In the genomic region with DNA sequence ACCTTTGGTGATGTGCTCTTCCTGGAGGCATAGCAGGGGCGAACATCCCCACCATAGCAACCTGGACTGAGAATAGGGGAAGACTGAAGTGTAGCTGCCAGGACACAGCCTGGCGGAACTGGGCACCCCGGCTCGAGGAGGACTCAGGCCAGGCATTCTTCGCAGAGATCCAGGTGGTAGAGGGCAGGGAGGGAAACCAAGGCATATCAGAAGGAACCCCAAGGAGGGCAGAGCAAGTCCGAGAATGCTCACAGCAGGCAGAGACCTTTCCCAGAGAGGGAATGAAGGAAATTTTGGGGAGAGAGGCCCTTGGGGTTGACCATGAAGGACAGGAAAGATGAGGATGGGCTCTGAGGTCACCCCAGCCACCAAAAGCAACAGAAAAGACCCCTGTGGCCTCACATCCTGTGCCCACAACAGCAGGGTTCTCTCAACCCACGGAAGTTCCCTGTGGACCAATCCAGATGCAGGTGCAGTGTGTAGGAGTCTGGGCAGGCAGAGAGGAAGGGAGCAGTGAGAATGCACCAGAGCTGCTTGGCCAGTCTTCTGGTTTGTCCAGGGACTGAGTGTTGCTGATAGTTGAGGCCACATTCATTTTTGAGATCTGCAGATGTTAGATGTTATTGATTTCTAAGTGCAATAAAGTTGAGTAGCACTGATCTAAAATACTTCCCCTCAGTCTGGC, we compare ENCODE assay signal across 15 cellular contexts.
"Had no signal": no experiment of that assay in that cellular context is flagged by ENCODE, and none has a peak within 500 bp of the region (broad histone marks: within the 10 kb centered on the region; RNA-seq: fewer than 3 reads in every experiment).

No MANE protein-coding gene starts in this region.

- H3K27me3 ChIP-seq: ovary, tibial artery had no signal

- H3K4me3 ChIP-seq: lung, ovary, tibial artery had no signal

- H3K27ac Mint-ChIP-seq: activated CD4-positive, alpha-beta T cell treated with anti-CD3 and anti-CD28 coated beads, Interleukin-2, amount 10 ng/mL, durations not matched to agents 24 days and 14 days; activated CD8-positive, alpha-beta T cell treated with anti-CD3 and anti-CD28 coated beads, Interleukin-2, amount 10 ng/mL, durations not matched to agents 7 days and 5 days; activated T-helper 1 cell treated with anti-CD3 and anti-CD28 coated beads, Interleukin-12 subunit alpha, Interleukin-12 subunit beta, Interleukin-2, Interleukin-4 antibody, amounts not matched to agents 30 ng/mL and 10 ng/mL and 1 ng/mL, durations not matched to agents 14 hours and 24 hours and 36 hours had no signal

- DNase-seq: activated CD4-positive, alpha-beta T cell treated with anti-CD3 and anti-CD28 coated beads, Interleukin-2, amount 10 ng/mL, durations not matched to agents 24 days and 14 days; activated CD4-positive, CD25-positive, alpha-beta regulatory T cell; activated CD8-positive, alpha-beta T cell treated with anti-CD3 and anti-CD28 coated beads, Interleukin-2, amount 10 ng/mL, durations not matched to agents 7 days and 5 days; activated naive CD4-positive, alpha-beta T cell treated with Interleukin-2 at 50 U/mL for 16 hours; anterior cingulate cortex; hypothalamus; midbrain; ovary; stimulated activated CD4-positive, alpha-beta T cell treated with anti-CD3 and anti-CD28 coated beads, Interleukin-2, amount 100 ng/mL, for 48 hours; stimulated activated naive CD4-positive, alpha-beta T cell; SW 1271 had no signal

- H3K9me3 ChIP-seq: ovary, tibial artery had no signal

- H3K4me3 Mint-ChIP-seq: activated CD4-positive, alpha-beta T cell treated with anti-CD3 and anti-CD28 coated beads, Interleukin-2, amount 10 ng/mL, durations not matched to agents 24 days and 14 days; activated CD8-positive, alpha-beta T cell treated with anti-CD3 and anti-CD28 coated beads, Interleukin-2, amount 10 ng/mL, durations not matched to agents 7 days and 5 days; activated T-helper 1 cell treated with anti-CD3 and anti-CD28 coated beads, Interleukin-12 subunit alpha, Interleukin-12 subunit beta, Interleukin-2, Interleukin-4 antibody, amounts not matched to agents 30 ng/mL and 10 ng/mL and 1 ng/mL, durations not matched to agents 14 hours and 24 hours and 36 hours had no signal

- H3K27ac ChIP-seq: ovary, tibial artery had no signal

- H3K36me3 ChIP-seq: ovary, tibial artery had no signal

- ATAC-seq: activated CD8-positive, alpha-beta T cell treated with anti-CD3 and anti-CD28 coated beads, Interleukin-2, amount 10 ng/mL, durations not matched to agents 7 days and 5 days had no signal

- FAIRE-seq: TTC549 had no signal

- H3K9me3 Mint-ChIP-seq: activated CD4-positive, alpha-beta T cell treated with anti-CD3 and anti-CD28 coated beads, Interleukin-2, amount 10 ng/mL, durations not matched to agents 24 days and 14 days; activated T-helper 1 cell treated with anti-CD3 and anti-CD28 coated beads, Interleukin-12 subunit alpha, Interleukin-12 subunit beta, Interleukin-2, Interleukin-4 antibody, amounts not matched to agents 30 ng/mL and 10 ng/mL and 1 ng/mL, durations not matched to agents 14 hours and 24 hours and 36 hours had no signal
